8 cellular contexts compared by ENCODE assay signal in genomic region chr14:105060751-105061427, GRCh38. TPM values are rescaled to one million over a fixed set of nuclear protein-coding genes. Genes with fewer than 3 reads are reported as not detected.
DNase-seq lines count a peak whose midpoint lies in the region; ATAC-seq and TF ChIP-seq lines count a peak whose summit lies in the region.

No MANE protein-coding gene starts in this region.

- H3K27me3 Mint-ChIP-seq in activated naive CD8-positive, alpha-beta T cell treated with anti-CD3 and anti-CD28 coated beads, Interleukin-2, amount 10 ng/mL, durations not matched to agents 7 days and 5 days: no peaks in the 10 kb centered on the region

- intact Hi-C loops in vagina (cut with DNase I): no loop called here

- H3K4me3 Mint-ChIP-seq in activated naive CD8-positive, alpha-beta T cell treated with anti-CD3 and anti-CD28 coated beads, Interleukin-2, amount 10 ng/mL, durations not matched to agents 7 days and 5 days: peak overlapping the region; percentile 89

- peaks cover 16% of the 10 kb centered on the region for H3K4me1 ChIP-seq in vagina

- H3K27ac Mint-ChIP-seq in activated naive CD8-positive, alpha-beta T cell treated with anti-CD3 and anti-CD28 coated beads, Interleukin-2, amount 10 ng/mL, durations not matched to agents 7 days and 5 days: peak overlapping the region; percentile 89

- peaks cover 30% of the 10 kb centered on the region for H3K4me1 Mint-ChIP-seq in activated naive CD8-positive, alpha-beta T cell treated with anti-CD3 and anti-CD28 coated beads, Interleukin-2, amount 10 ng/mL, durations not matched to agents 7 days and 5 days

- ATAC-seq in activated naive CD8-positive, alpha-beta T cell treated with anti-CD3 and anti-CD28 coated beads, Interleukin-2, amount 10 ng/mL, durations not matched to agents 7 days and 5 days (ENCODE audit: low read depth): peak; percentile 18
- no peak for ATAC-seq in GM18870 (IDR thresholded peaks at IDR 0.05; ENCODE audit: unreplicated experiment)

- no peaks in the 10 kb centered on the region for H3K27me3 ChIP-seq in vagina

- POLR2A ChIA-PET in activated naive CD8-positive, alpha-beta T cell treated with anti-CD3 and anti-CD28 coated beads, Interleukin-2, amount 10 ng/mL, durations not matched to agents 7 days and 5 days (lab: Charles Lee): interaction anchor here (0.8 to 12.0 kb wide), 8 partner anchors 11 to 240 kb away, joined by 3 to 176 read pairs (median 7); partner anchors contain the start of genes BRF1, BTBD6 and CDCA4

- no peak for TF ChIP-seq CTCF in vagina (IDR thresholded peaks at IDR 0.05)

- H3K4me3 ChIP-seq in vagina: peak overlapping the region in 1 of 2 donors; percentile 19

- DNase-seq in stimulated activated CD4-positive, alpha-beta T cell treated with anti-CD3 and anti-CD28 coated beads, Interleukin-12 subunit alpha, Interleukin-12 subunit beta, amount 100 ng/mL, for 4 hours: peak; percentile 30
- no peak for DNase-seq in stimulated activated CD4-positive, alpha-beta T cell treated with anti-CD3 and anti-CD28 coated beads, Interleukin-2, amount 100 ng/mL, for 48 hours
- DNase-seq in activated naive CD8-positive, alpha-beta T cell treated with anti-CD3 and anti-CD28 coated beads, Interleukin-2, amount 10 ng/mL, durations not matched to agents 7 days and 5 days: peak; percentile 69
- DNase-seq in medulla oblongata (ENCODE audit: extremely low spot score): peak; percentile 39
- peak in 1 of 2 donors; percentile 85 for DNase-seq in vagina (ENCODE audit: extremely low spot score in 2 of 2)
- DNase-seq in dedifferentiated amniotic fluid mesenchymal stem cell (ENCODE audit: extremely low spot score): no peak
- no peak for DNase-seq in NCI-H510A treated with DMSO at 0.1 percent for 48 hours (lab: John Stamatoyannopoulos, UW)

- peak overlapping the region; percentile 43 for H3K27ac ChIP-seq in vagina

- no peaks in the 10 kb centered on the region for H3K9me3 ChIP-seq in vagina

- no peaks in the 10 kb centered on the region for H3K36me3 ChIP-seq in vagina

- no peaks in the 10 kb centered on the region for H3K9me3 Mint-ChIP-seq in activated naive CD8-positive, alpha-beta T cell treated with anti-CD3 and anti-CD28 coated beads, Interleukin-2, amount 10 ng/mL, durations not matched to agents 7 days and 5 days

- H3K36me3 Mint-ChIP-seq in activated naive CD8-positive, alpha-beta T cell treated with anti-CD3 and anti-CD28 coated beads, Interleukin-2, amount 10 ng/mL, durations not matched to agents 7 days and 5 days: peaks cover 20% of the 10 kb centered on the region

- TF ChIP-seq POLR2A in vagina (IDR thresholded peaks at IDR 0.05): no peak

RNA-seq across cellular contexts. Expression of gene GPR132, which starts 4.3 kb away (rescaled TPM):
- 10 to 100 TPM; 43.5 to 46.6 TPM for total RNA-seq in activated naive CD8-positive, alpha-beta T cell treated with anti-CD3 and anti-CD28 coated beads, Interleukin-2, amount 10 ng/mL, durations not matched to agents 7 days and 5 days
- total RNA-seq in vagina: 9.1 TPM

RNA-seq across cellular contexts. Expression of gene CDCA4, which starts 40.0 kb away (rescaled TPM):
- total RNA-seq in activated naive CD8-positive, alpha-beta T cell treated with anti-CD3 and anti-CD28 coated beads, Interleukin-2, amount 10 ng/mL, durations not matched to agents 7 days and 5 days: 10 to 100 TPM; 51.7 to 53.3 TPM
- total RNA-seq in vagina: 15.2 TPM

Comparison
In these comparisons a context has a peak if more than half of its experiments do, and no peak if none do; other contexts are left out.
1. DNase-seq: peak in stimulated activated CD4-positive, alpha-beta T cell treated with anti-CD3 and anti-CD28 coated beads, Interleukin-12 subunit alpha, Interleukin-12 subunit beta, amount 100 ng/mL, for 4 hours (single experiment), activated naive CD8-positive, alpha-beta T cell treated with anti-CD3 and anti-CD28 coated beads, Interleukin-2, amount 10 ng/mL, durations not matched to agents 7 days and 5 days (single experiment) and medulla oblongata (single experiment); none in stimulated activated CD4-positive, alpha-beta T cell treated with anti-CD3 and anti-CD28 coated beads, Interleukin-2, amount 100 ng/mL, for 48 hours (0 of 2), dedifferentiated amniotic fluid mesenchymal stem cell (single experiment) and NCI-H510A treated with DMSO at 0.1 percent for 48 hours (single experiment).